Comparison of ENCODE assay signal across 9 cellular contexts in genomic region chr10:27746364-27747095, GRCh38. TPM values are rescaled to one million over a fixed set of nuclear protein-coding genes. Genes with fewer than 3 reads are reported as not detected.
DNase-seq lines count a peak whose midpoint lies in the region; ATAC-seq and TF ChIP-seq lines count a peak whose summit lies in the region.
"Had no signal": no experiment of that assay in that cellular context is flagged by ENCODE, and none has a peak within 500 bp of the region (broad histone marks: within the 10 kb centered on the region; RNA-seq: fewer than 3 reads in every experiment).

No MANE protein-coding gene starts in this region.

- peak overlapping the region; percentile 81 for H3K4me3 Mint-ChIP-seq in type B pancreatic cell

- H3K9me3 ChIP-seq in cardiac muscle cell (ENCODE audit: low read depth) (no peaks in the 10 kb centered on the region), mucosa of stomach (ENCODE audit: control insufficient read depth, low read length) (no peaks in the 10 kb centered on the region)

- peak overlapping the region; percentile 45 for H3K4me3 ChIP-seq in cardiac muscle cell
- H3K4me3 ChIP-seq in mucosa of stomach (ENCODE audit: low read length) = peak overlapping the region; percentile 14

- H3K36me3 Mint-ChIP-seq in type B pancreatic cell = peaks cover 4% of the 10 kb centered on the region
- H3K36me3 Mint-ChIP-seq: IgD-negative memory B cell had no signal

- intact Hi-C loops in left cardiac atrium (cut with DNase I) = loop anchor here in 1 of 2 donors (10.0 kb wide), 1 partner anchor 638 kb away; no protein-coding TSS in a partner anchor

- peaks cover 94% of the 10 kb centered on the region for H3K27me3 Mint-ChIP-seq in type B pancreatic cell

- no peak for TF ChIP-seq CTCF in cardiac muscle cell (IDR thresholded peaks at IDR 0.05; ENCODE audit: low read depth, low read length)
- TF ChIP-seq CTCF in type B pancreatic cell (conservative IDR thresholded peaks at IDR 0.05) = no peak

- H3K36me3 ChIP-seq in cardiac muscle cell = no peaks in the 10 kb centered on the region
- no peaks in the 10 kb centered on the region for H3K36me3 ChIP-seq in mucosa of stomach (ENCODE audit: control insufficient read depth, insufficient read depth, low read length)

- no peak for DNase-seq in cardiac muscle cell (ENCODE audit: low read depth in 1 of 2, low spot score in 1 of 2)
- DNase-seq in left cardiac atrium = no peak
- DNase-seq in astrocyte of the hippocampus (ENCODE audit: low read depth, low spot score) = peak; percentile 18
- DNase-seq in type B pancreatic cell (ENCODE audit: extremely low spot score, unreplicated experiment) = no peak
- DNase-seq in SKM-1 treated with dmso at 0.1 percent for 144 hours (lab: John Stamatoyannopoulos, UW; ENCODE audit: unreplicated experiment) = no peak
- no peak for DNase-seq in AML-193 (lab: John Stamatoyannopoulos, UW)
- no peak for DNase-seq in nucleus accumbens (lab: John Stamatoyannopoulos, UW)

- H3K4me1 ChIP-seq in cardiac muscle cell (ENCODE audit: low read depth) (peaks cover 6% of the 10 kb centered on the region), mucosa of stomach (ENCODE audit: control insufficient read depth, insufficient read depth, low read length) (peaks cover 32% of the 10 kb centered on the region)

- no peak overlapping the region for H3K9ac ChIP-seq in mucosa of stomach (ENCODE audit: low read length)

- peaks cover 13% of the 10 kb centered on the region for H3K4me1 Mint-ChIP-seq in type B pancreatic cell (ENCODE audit: unreplicated experiment)

- no peak overlapping the region for H3K27ac Mint-ChIP-seq in type B pancreatic cell

- H3K9me3 Mint-ChIP-seq in type B pancreatic cell = no peaks in the 10 kb centered on the region
- H3K9me3 Mint-ChIP-seq: IgD-negative memory B cell had no signal

- no peak overlapping the region for H3K27ac ChIP-seq in cardiac muscle cell

- no peak for ATAC-seq in left cardiac atrium

- H3K27me3 ChIP-seq in cardiac muscle cell (peaks cover 99% of the 10 kb centered on the region), mucosa of stomach (ENCODE audit: control insufficient read depth, insufficient read depth, low read length) (peaks cover 64% of the 10 kb centered on the region)

RNA-seq across cellular contexts. Expression of gene MKX, which starts 0.9 kb away (rescaled TPM):
- total RNA-seq in cardiac muscle cell = 0.39 TPM in 1 of 2 replicates, not detected in the other
- polyA plus RNA-seq in cardiac muscle cell = 0.49 TPM in 1 of 2 replicates, not detected in the other
- under 1 TPM; 0.50 TPM for total RNA-seq in left cardiac atrium
- 0.29 and 0.36 TPM in 2 replicates for total RNA-seq in type B pancreatic cell (ENCODE audit: low replicate concordance)
- polyA plus RNA-seq: IgD-negative memory B cell had no signal
